ENCODE assay signal across 17 cellular contexts in genomic region chr1:245067257-245067656, GRCh38.
DNase-seq lines count a peak whose midpoint lies in the region; ATAC-seq and TF ChIP-seq lines count a peak whose summit lies in the region.
"Had no signal": no experiment of that assay in that cellular context is flagged by ENCODE, and none has a peak within 500 bp of the region (broad histone marks: within the 10 kb centered on the region; RNA-seq: fewer than 3 reads in every experiment).

No MANE protein-coding gene starts in this region.

- H3K36me3 Mint-ChIP-seq in stimulated activated memory B cell treated with anti-CD40 and anti-IgM and Interleukin-4, amounts not matched to agents 10 μg/mL and 1 μg/mL and 100 μg/mL, for 72 hours, result peaks cover 17% of the 10 kb centered on the region

- H3K27me3 Mint-ChIP-seq in stimulated activated memory B cell treated with anti-CD40 and anti-IgM and Interleukin-4, amounts not matched to agents 10 μg/mL and 1 μg/mL and 100 μg/mL, for 72 hours, result no peaks in the 10 kb centered on the region

- no peaks in the 10 kb centered on the region for H3K4me1 Mint-ChIP-seq in stimulated activated memory B cell treated with anti-CD40 and anti-IgM and Interleukin-4, amounts not matched to agents 10 μg/mL and 1 μg/mL and 100 μg/mL, for 72 hours

- H3K9me3 Mint-ChIP-seq in stimulated activated memory B cell treated with anti-CD40 and anti-IgM and Interleukin-4, amounts not matched to agents 10 μg/mL and 1 μg/mL and 100 μg/mL, for 72 hours, result no peaks in the 10 kb centered on the region

- no peak for TF ChIP-seq CTCF in fibroblast of villous mesenchyme (IDR thresholded peaks at IDR 0.05; ENCODE audit: insufficient read depth, low read depth, low read length)

- H3K4me3 ChIP-seq in fibroblast of villous mesenchyme (ENCODE audit: low read depth, low read length), result no peak overlapping the region
- H3K4me3 ChIP-seq in HAP-1, result no peak overlapping the region
- H3K4me3 ChIP-seq: BLaER1 had no signal

- in situ Hi-C loops in HAP-1 (cut with MboI; ENCODE audit: low sequenced_read_pairs), result no loop called here

- H3K27ac Mint-ChIP-seq in stimulated activated memory B cell treated with anti-CD40 and anti-IgM and Interleukin-4, amounts not matched to agents 10 μg/mL and 1 μg/mL and 100 μg/mL, for 72 hours, result no peak overlapping the region

- no peaks in the 10 kb centered on the region for H3K9me3 ChIP-seq in HAP-1

- H3K4me3 Mint-ChIP-seq in stimulated activated memory B cell treated with anti-CD40 and anti-IgM and Interleukin-4, amounts not matched to agents 10 μg/mL and 1 μg/mL and 100 μg/mL, for 72 hours, result no peak overlapping the region

- DNase-seq in EH (ENCODE audit: low read depth), result peak; percentile 62
- DNase-seq in HT1080 (ENCODE audit: low read depth), result peak; percentile 63
- peak; percentile 44 for DNase-seq in amniotic epithelial cell (ENCODE audit: low read depth)
- peak; percentile 50 for DNase-seq in fibroblast of villous mesenchyme (ENCODE audit: low read depth)
- DNase-seq in T-helper 2 cell, result no peak
- no peak for DNase-seq in C1 segment of cervical spinal cord (lab: John Stamatoyannopoulos, UW)
- no peak for DNase-seq in HAP-1 (ENCODE audit: low spot score in 2 of 2)
- DNase-seq: DMS79 treated with DMSO at 0.1 percent for 48 hours; GF-D8; NCI-H1105 treated with DMSO at 0.1 percent for 48 hours; NCI-H187; NCI-H345; NK-92 treated with Interleukin-12 subunit alpha and Interleukin-12 subunit beta, amount 100 ng/mL, for 24 hours; SHP77 treated with DMSO at 0.1 percent for 48 hours had no signal

- no peak for ATAC-seq in stimulated activated memory B cell treated with anti-CD40 and anti-IgM and Interleukin-4, amounts not matched to agents 10 μg/mL and 1 μg/mL and 100 μg/mL, for 72 hours
- ATAC-seq: HepG2 had no signal

- no peaks in the 10 kb centered on the region for H3K36me3 ChIP-seq in HAP-1 (replicated peaks)

- no peaks in the 10 kb centered on the region for H3K4me1 ChIP-seq in HAP-1
- H3K4me1 ChIP-seq: BLaER1 had no signal

- H3K27me3 ChIP-seq in HAP-1 (ENCODE audit: low read depth), result no peaks in the 10 kb centered on the region
- H3K27me3 ChIP-seq: BLaER1 had no signal

Comparison
In these comparisons a context has a peak if more than half of its experiments do, and no peak if none do; other contexts are left out.
1. DNase-seq: peak in EH (single experiment), HT1080 (single experiment), amniotic epithelial cell (single experiment) and fibroblast of villous mesenchyme (single experiment); none in T-helper 2 cell (0 of 5), C1 segment of cervical spinal cord (0 of 14) and HAP-1 (0 of 2).